Comparison of ENCODE assay signal across 1 cellular context in genomic region chr16:67659675-67660563, GRCh38.
TF ChIP-seq lines count a peak whose summit lies in the region.

Gene ACD, minus strand, starts transcription at chr16:67660260. Its CDS starts 40 bp downstream, at chr16:67660220.

TF ChIP-seq in HepG2, 621 proteins besides CTCF, POLR2A, EP300 and RAD21 (continued from another document and continues in another):
- peak; percentile 43 for TF ChIP-seq ZNF407 (CRISPR knock-in tag; IDR thresholded peaks at IDR 0.05; ENCODE audit: not compliant biosample characterization)
- no peak for TF ChIP-seq GTF2F1 (IDR thresholded peaks at IDR 0.05; ENCODE audit: low read length)
- TF ChIP-seq DMAP1 (CRISPR knock-in tag; IDR thresholded peaks at IDR 0.05): peak; percentile 90
- TF ChIP-seq RFXAP (CRISPR knock-in tag; IDR thresholded peaks at IDR 0.05; ENCODE audit: borderline replicate concordance): no peak; the same call in 1 of the 2 replicates
- TF ChIP-seq ZSCAN12 (CRISPR knock-in tag; IDR thresholded peaks at IDR 0.05): no peak
- peak; percentile 91 for TF ChIP-seq ARID4A (CRISPR knock-in tag; IDR thresholded peaks at IDR 0.05; ENCODE audit: borderline replicate concordance)
- TF ChIP-seq NCOA2 (CRISPR knock-in tag; IDR thresholded peaks at IDR 0.05): peak; percentile 54
- TF ChIP-seq SALL1 (CRISPR knock-in tag; IDR thresholded peaks at IDR 0.05): peak; percentile 61
- no peak for TF ChIP-seq ZNF10 (CRISPR knock-in tag; IDR thresholded peaks at IDR 0.05; ENCODE audit: borderline replicate concordance, low read depth)
- no peak for TF ChIP-seq E2F1 (CRISPR knock-in tag; IDR thresholded peaks at IDR 0.05)
- TF ChIP-seq STAG1 (CRISPR knock-in tag; IDR thresholded peaks at IDR 0.05): no peak
- peak; percentile 82 for TF ChIP-seq ELF1 (CRISPR knock-in tag; IDR thresholded peaks at IDR 0.05)
- no peak for TF ChIP-seq ZNF850 (CRISPR knock-in tag; conservative IDR thresholded peaks at IDR 0.05)
- TF ChIP-seq ZNF142 (CRISPR knock-in tag; IDR thresholded peaks at IDR 0.05): peak; percentile 26; the same call in 1 of the 2 replicates
- TF ChIP-seq ZSCAN30 (CRISPR knock-in tag; IDR thresholded peaks at IDR 0.05): no peak
- TF ChIP-seq LCORL (IDR thresholded peaks at IDR 0.05): no peak
- no peak for TF ChIP-seq LCORL (CRISPR knock-in tag; IDR thresholded peaks at IDR 0.05)
- 0 out of 2 replicates have a peak, but pooled peaks have one; percentile 9 for TF ChIP-seq HMG20B (CRISPR knock-in tag; conservative IDR thresholded peaks at IDR 0.05)
- TF ChIP-seq ZNF703 (CRISPR knock-in tag; IDR thresholded peaks at IDR 0.05; ENCODE audit: borderline replicate concordance): no peak
- TF ChIP-seq ZNF564 (CRISPR knock-in tag; IDR thresholded peaks at IDR 0.05): no peak
- TF ChIP-seq TSC22D2 (CRISPR knock-in tag; IDR thresholded peaks at IDR 0.05; ENCODE audit: borderline replicate concordance): no peak
- TF ChIP-seq ZNF343 (CRISPR knock-in tag; IDR thresholded peaks at IDR 0.05): no peak
- 0 out of 2 replicates have a peak, but pooled peaks have one; percentile 84 for TF ChIP-seq ZBTB3 (CRISPR knock-in tag; IDR thresholded peaks at IDR 0.05; ENCODE audit: borderline replicate concordance, low read depth)
- TF ChIP-seq ZNF687 (CRISPR knock-in tag; IDR thresholded peaks at IDR 0.05): peak; percentile 90
- no peak for TF ChIP-seq ZNF496 (CRISPR knock-in tag; IDR thresholded peaks at IDR 0.05; ENCODE audit: insufficient replicate concordance)
- TF ChIP-seq EEA1 (CRISPR knock-in tag; IDR thresholded peaks at IDR 0.05; ENCODE audit: borderline replicate concordance): 0 out of 2 replicates have a peak, but pooled peaks have one; percentile 88
